ENCODE assay signal across 8 cellular contexts in the genomic region with DNA sequence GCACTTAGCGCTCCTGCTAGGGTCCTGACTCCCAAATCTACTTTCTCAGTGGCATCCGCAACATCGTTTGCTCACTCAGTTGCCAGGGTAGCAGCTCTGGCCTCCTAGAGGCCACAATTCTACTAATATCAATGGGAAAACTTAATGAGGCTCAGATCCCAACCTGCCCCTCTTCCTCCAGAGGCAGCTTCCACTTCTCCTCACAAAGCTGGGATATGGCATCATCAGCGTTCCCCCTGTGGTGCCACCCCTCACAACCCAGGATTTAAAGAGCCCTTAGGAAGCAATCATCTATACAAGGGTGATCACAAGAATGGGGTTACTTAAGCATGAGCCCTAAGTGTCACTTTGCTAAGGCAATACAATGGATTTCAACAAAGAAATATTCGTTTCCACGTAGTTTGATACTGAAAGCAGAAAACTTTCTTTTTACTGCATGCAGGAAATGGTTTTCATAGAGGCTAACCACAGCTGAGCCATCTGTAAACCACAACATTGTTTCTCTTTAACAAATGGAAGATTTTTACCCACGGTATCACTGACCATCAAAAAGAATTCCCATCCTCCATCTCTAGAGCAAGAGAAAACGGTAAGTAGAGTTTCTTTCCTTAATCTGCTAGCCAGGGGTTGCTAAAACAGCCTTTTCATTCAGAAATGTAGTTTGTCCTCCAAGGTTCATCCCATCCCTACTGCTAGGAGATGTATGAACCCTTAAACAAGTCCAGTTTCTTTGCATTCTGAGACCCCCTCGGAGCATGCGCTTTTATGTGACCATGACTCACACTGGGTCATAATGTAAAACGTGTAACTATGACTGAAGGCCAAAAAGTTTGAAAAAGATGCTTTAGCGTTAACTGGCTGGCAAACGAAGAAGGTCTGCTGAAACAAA.
A peak's percentile ranks its signal among the peaks of the same experiment; 100 is the strongest.
DNase-seq lines count a peak whose midpoint lies in the region; ATAC-seq and TF ChIP-seq lines count a peak whose summit lies in the region.

No MANE protein-coding gene starts in this region.

- in situ Hi-C loops in GM13976 (cut with MboI; ENCODE audit: low sequenced_read_pairs, unreplicated experiment) = no loop called here

- no peak overlapping the region for H3K27ac Mint-ChIP-seq in stimulated activated naive CD8-positive, alpha-beta T cell treated with anti-CD3 and anti-CD28 coated beads, Interleukin-15, amount 100 ng/mL, for 72 hours
- H3K27ac Mint-ChIP-seq in WTC11 = no peak overlapping the region

- POLR2A ChIA-PET in WTC11 (lab: Charles Lee) = interaction anchor here (0.6 kb wide), 1 partner anchor 9 kb away, joined by 3 read pairs; no protein-coding TSS in a partner anchor

- peak; percentile 64 for DNase-seq in GM13976 (ENCODE audit: low spot score)
- peak; percentile 92 for DNase-seq in M059J (ENCODE audit: low read depth)
- DNase-seq in dermis blood vessel endothelial cell = peak; percentile 44
- DNase-seq in stimulated activated naive CD8-positive, alpha-beta T cell treated with anti-CD3 and anti-CD28 coated beads, Interleukin-15, amount 100 ng/mL, for 72 hours = peak; percentile 10 to 17
- DNase-seq in NCI-H748 (lab: John Stamatoyannopoulos, UW; ENCODE audit: unreplicated experiment) = no peak
- no peak for DNase-seq in WTC11 (ENCODE audit: low spot score)
- DNase-seq in epidermal melanocyte (ENCODE audit: insufficient read length, low spot score) = no peak

- H3K4me3 Mint-ChIP-seq in stimulated activated naive CD8-positive, alpha-beta T cell treated with anti-CD3 and anti-CD28 coated beads, Interleukin-15, amount 100 ng/mL, for 72 hours = peak overlapping the region; percentile 26 to 33
- H3K4me3 Mint-ChIP-seq in WTC11 = no peak overlapping the region

- peaks cover 48% of the 10 kb centered on the region for H3K4me1 Mint-ChIP-seq in stimulated activated naive CD8-positive, alpha-beta T cell treated with anti-CD3 and anti-CD28 coated beads, Interleukin-15, amount 100 ng/mL, for 72 hours
- peaks cover 11% of the 10 kb centered on the region for H3K4me1 Mint-ChIP-seq in WTC11

- CTCF ChIA-PET in WTC11 (lab: Charles Lee) = interaction anchor here (0.7 to 0.9 kb wide), 2 partner anchors 81 to 681 kb away, joined by 4 read pairs; no protein-coding TSS in a partner anchor

- no peaks in the 10 kb centered on the region for H3K36me3 Mint-ChIP-seq in WTC11

- ATAC-seq in GM21825 (IDR thresholded peaks at IDR 0.05; ENCODE audit: unreplicated experiment) (peak; percentile 62), WTC11 (no peak)
- peak; percentile 83 for ATAC-seq in stimulated activated naive CD8-positive, alpha-beta T cell treated with anti-CD3 and anti-CD28 coated beads, Interleukin-15, amount 100 ng/mL, for 72 hours

- H3K9me3 Mint-ChIP-seq in stimulated activated naive CD8-positive, alpha-beta T cell treated with anti-CD3 and anti-CD28 coated beads, Interleukin-15, amount 100 ng/mL, for 72 hours = no peaks in the 10 kb centered on the region
- no peaks in the 10 kb centered on the region for H3K9me3 Mint-ChIP-seq in WTC11

- TF ChIP-seq CTCF in GM13976 (IDR thresholded peaks at IDR 0.05; ENCODE audit: borderline replicate concordance, control extremely low read depth, extremely low read depth, insufficient read depth, missing control alignments) = no peak
- no peak for TF ChIP-seq CTCF in WTC11 (IDR thresholded peaks at IDR 0.05)

- peaks cover 8% of the 10 kb centered on the region for H3K27me3 Mint-ChIP-seq in stimulated activated naive CD8-positive, alpha-beta T cell treated with anti-CD3 and anti-CD28 coated beads, Interleukin-15, amount 100 ng/mL, for 72 hours
- no peaks in the 10 kb centered on the region for H3K27me3 Mint-ChIP-seq in WTC11 (ENCODE audit: low read depth)

TF ChIP-seq in WTC11, 78 proteins besides CTCF, POLR2A, EP300 and RAD21:
- no peak for TF ChIP-seq PRRX2 (CRISPR knock-in tag; IDR thresholded peaks at IDR 0.05)
- TF ChIP-seq ZNF317 (CRISPR knock-in tag; IDR thresholded peaks at IDR 0.05; ENCODE audit: borderline replicate concordance, low read depth) = no peak
- TF ChIP-seq GABPB1 (CRISPR knock-in tag; IDR thresholded peaks at IDR 0.05) = no peak
- TF ChIP-seq, protein P1, sequence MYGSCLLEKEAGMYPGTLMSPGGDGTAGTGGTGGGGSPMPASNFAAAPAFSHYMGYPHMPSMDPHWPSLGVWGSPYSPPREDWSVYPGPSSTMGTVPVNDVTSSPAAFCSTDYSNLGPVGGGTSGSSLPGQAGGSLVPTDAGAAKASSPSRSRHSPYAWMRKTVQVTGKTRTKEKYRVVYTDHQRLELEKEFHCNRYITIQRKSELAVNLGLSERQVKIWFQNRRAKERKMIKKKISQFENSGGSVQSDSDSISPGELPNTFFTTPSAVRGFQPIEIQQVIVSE (CRISPR knock-in tag; IDR thresholded peaks at IDR 0.05; ENCODE audit: borderline replicate concordance) = no peak
- no peak for TF ChIP-seq IRF2 (CRISPR knock-in tag; IDR thresholded peaks at IDR 0.05; ENCODE audit: borderline replicate concordance, low read depth)
- TF ChIP-seq, protein P2, sequence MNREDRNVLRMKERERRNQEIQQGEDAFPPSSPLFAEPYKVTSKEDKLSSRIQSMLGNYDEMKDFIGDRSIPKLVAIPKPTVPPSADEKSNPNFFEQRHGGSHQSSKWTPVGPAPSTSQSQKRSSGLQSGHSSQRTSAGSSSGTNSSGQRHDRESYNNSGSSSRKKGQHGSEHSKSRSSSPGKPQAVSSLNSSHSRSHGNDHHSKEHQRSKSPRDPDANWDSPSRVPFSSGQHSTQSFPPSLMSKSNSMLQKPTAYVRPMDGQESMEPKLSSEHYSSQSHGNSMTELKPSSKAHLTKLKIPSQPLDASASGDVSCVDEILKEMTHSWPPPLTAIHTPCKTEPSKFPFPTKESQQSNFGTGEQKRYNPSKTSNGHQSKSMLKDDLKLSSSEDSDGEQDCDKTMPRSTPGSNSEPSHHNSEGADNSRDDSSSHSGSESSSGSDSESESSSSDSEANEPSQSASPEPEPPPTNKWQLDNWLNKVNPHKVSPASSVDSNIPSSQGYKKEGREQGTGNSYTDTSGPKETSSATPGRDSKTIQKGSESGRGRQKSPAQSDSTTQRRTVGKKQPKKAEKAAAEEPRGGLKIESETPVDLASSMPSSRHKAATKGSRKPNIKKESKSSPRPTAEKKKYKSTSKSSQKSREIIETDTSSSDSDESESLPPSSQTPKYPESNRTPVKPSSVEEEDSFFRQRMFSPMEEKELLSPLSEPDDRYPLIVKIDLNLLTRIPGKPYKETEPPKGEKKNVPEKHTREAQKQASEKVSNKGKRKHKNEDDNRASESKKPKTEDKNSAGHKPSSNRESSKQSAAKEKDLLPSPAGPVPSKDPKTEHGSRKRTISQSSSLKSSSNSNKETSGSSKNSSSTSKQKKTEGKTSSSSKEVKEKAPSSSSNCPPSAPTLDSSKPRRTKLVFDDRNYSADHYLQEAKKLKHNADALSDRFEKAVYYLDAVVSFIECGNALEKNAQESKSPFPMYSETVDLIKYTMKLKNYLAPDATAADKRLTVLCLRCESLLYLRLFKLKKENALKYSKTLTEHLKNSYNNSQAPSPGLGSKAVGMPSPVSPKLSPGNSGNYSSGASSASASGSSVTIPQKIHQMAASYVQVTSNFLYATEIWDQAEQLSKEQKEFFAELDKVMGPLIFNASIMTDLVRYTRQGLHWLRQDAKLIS (CRISPR knock-in tag; IDR thresholded peaks at IDR 0.05; ENCODE audit: borderline replicate concordance) = no peak
- no peak for TF ChIP-seq JAZF1 (CRISPR knock-in tag; IDR thresholded peaks at IDR 0.05)
- TF ChIP-seq SMAD4 (CRISPR knock-in tag; IDR thresholded peaks at IDR 0.05) = no peak
- TF ChIP-seq ZNF219 (CRISPR knock-in tag; IDR thresholded peaks at IDR 0.05; ENCODE audit: borderline replicate concordance) = no peak
- TF ChIP-seq FOXJ3 (CRISPR knock-in tag; IDR thresholded peaks at IDR 0.05; ENCODE audit: borderline replicate concordance) = no peak
- TF ChIP-seq, protein P3, sequence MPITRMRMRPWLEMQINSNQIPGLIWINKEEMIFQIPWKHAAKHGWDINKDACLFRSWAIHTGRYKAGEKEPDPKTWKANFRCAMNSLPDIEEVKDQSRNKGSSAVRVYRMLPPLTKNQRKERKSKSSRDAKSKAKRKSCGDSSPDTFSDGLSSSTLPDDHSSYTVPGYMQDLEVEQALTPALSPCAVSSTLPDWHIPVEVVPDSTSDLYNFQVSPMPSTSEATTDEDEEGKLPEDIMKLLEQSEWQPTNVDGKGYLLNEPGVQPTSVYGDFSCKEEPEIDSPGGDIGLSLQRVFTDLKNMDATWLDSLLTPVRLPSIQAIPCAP (CRISPR knock-in tag; IDR thresholded peaks at IDR 0.05) = no peak
- TF ChIP-seq, protein P4, sequence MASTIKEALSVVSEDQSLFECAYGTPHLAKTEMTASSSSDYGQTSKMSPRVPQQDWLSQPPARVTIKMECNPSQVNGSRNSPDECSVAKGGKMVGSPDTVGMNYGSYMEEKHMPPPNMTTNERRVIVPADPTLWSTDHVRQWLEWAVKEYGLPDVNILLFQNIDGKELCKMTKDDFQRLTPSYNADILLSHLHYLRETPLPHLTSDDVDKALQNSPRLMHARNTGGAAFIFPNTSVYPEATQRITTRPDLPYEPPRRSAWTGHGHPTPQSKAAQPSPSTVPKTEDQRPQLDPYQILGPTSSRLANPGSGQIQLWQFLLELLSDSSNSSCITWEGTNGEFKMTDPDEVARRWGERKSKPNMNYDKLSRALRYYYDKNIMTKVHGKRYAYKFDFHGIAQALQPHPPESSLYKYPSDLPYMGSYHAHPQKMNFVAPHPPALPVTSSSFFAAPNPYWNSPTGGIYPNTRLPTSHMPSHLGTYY (CRISPR knock-in tag; IDR thresholded peaks at IDR 0.05) = no peak
- TF ChIP-seq, protein P5, sequence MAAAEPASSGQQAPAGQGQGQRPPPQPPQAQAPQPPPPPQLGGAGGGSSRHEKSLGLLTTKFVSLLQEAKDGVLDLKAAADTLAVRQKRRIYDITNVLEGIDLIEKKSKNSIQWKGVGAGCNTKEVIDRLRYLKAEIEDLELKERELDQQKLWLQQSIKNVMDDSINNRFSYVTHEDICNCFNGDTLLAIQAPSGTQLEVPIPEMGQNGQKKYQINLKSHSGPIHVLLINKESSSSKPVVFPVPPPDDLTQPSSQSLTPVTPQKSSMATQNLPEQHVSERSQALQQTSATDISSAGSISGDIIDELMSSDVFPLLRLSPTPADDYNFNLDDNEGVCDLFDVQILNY (CRISPR knock-in tag; IDR thresholded peaks at IDR 0.05) = no peak

Comparison
In these comparisons a context has a peak if more than half of its experiments do, and no peak if none do; other contexts are left out.
1. DNase-seq: peak in GM13976 (single experiment), M059J (single experiment), dermis blood vessel endothelial cell (single experiment) and stimulated activated naive CD8-positive, alpha-beta T cell treated with anti-CD3 and anti-CD28 coated beads, Interleukin-15, amount 100 ng/mL, for 72 hours (2 of 2); none in NCI-H748 (single experiment), WTC11 (single experiment) and epidermal melanocyte (single experiment).